In genomic region chr6:133399426-133399825, GRCh38 we compare ENCODE assay signal across 28 cellular contexts.
"Had no signal": no experiment of that assay in that cellular context is flagged by ENCODE, and none has a peak within 500 bp of the region (broad histone marks: within the 10 kb centered on the region; RNA-seq: fewer than 3 reads in every experiment).

No MANE protein-coding gene starts in this region.

- H3K36me3 Mint-ChIP-seq: activated CD4-positive, alpha-beta memory T cell treated with anti-CD3 and anti-CD28 coated beads for 36 hours; activated CD8-positive, alpha-beta memory T cell treated with anti-CD3 and anti-CD28 coated beads, Interleukin-2, amount 10 ng/mL, durations not matched to agents 7 days and 5 days; activated naive CD4-positive, alpha-beta T cell treated with anti-CD3 and anti-CD28 coated beads, Interleukin-2, amount 10 ng/mL, durations not matched to agents 7 days and 5 days; activated naive CD4-positive, alpha-beta T cell treated with anti-CD3 and anti-CD28 coated beads, Interleukin-2, amount 50 U/mL, for 72 hours; activated naive CD8-positive, alpha-beta T cell treated with anti-CD3 and anti-CD28 coated beads, Interleukin-2, amount 10 ng/mL, durations not matched to agents 7 days and 5 days had no signal

- H3K4me1 ChIP-seq: colonic mucosa had no signal

- H3K27me3 Mint-ChIP-seq: activated CD4-positive, alpha-beta memory T cell treated with anti-CD3 and anti-CD28 coated beads for 36 hours; activated CD8-positive, alpha-beta memory T cell treated with anti-CD3 and anti-CD28 coated beads, Interleukin-2, amount 10 ng/mL, durations not matched to agents 7 days and 5 days; activated naive CD4-positive, alpha-beta T cell treated with anti-CD3 and anti-CD28 coated beads, Interleukin-2, amount 10 ng/mL, durations not matched to agents 7 days and 5 days; activated naive CD8-positive, alpha-beta T cell treated with anti-CD3 and anti-CD28 coated beads, Interleukin-2, amount 10 ng/mL, durations not matched to agents 7 days and 5 days had no signal

- H3K4me3 ChIP-seq: colonic mucosa had no signal

- H3K27me3 ChIP-seq: colonic mucosa had no signal

- DNase-seq: activated B cell treated with CpG ODN at 0.5 μM for 24 hours; activated CD4-positive, alpha-beta memory T cell treated with anti-CD3 and anti-CD28 coated beads for 36 hours; activated CD4-positive, alpha-beta T cell treated with anti-CD3 and anti-CD28 coated beads for 48 hours; activated CD8-positive, alpha-beta memory T cell treated with anti-CD3 and anti-CD28 coated beads, Interleukin-2, amount 10 ng/mL, durations not matched to agents 7 days and 5 days; activated CD8-positive, alpha-beta memory T cell treated with anti-CD3 and anti-CD28 coated beads, Interleukin-2, amount 50 U/mL, for 4 hours; activated CD8-positive, alpha-beta T cell treated with anti-CD3 and anti-CD28 coated beads, Interleukin-2, amount 10 ng/mL, durations not matched to agents 7 days and 5 days; activated gamma-delta T cell; activated naive CD4-positive, alpha-beta T cell; activated naive CD4-positive, alpha-beta T cell treated with anti-CD3 and anti-CD28 coated beads, Interleukin-2, amount 10 ng/mL, durations not matched to agents 7 days and 5 days; activated naive CD8-positive, alpha-beta T cell treated with anti-CD3 and anti-CD28 coated beads, Interleukin-2, amount 10 ng/mL, durations not matched to agents 7 days and 5 days; activated T-cell treated with anti-CD3 and anti-CD28 coated beads, Interleukin-2, amount 50 U/mL, for 1 hour; activated T-cell treated with anti-CD3 and anti-CD28 coated beads, Interleukin-2, amount 50 U/mL, for 48 hours; amniotic stem cell; anterior cingulate cortex; caudate nucleus; colonic mucosa; effector CD8-positive, alpha-beta T cell; head of caudate nucleus; T-helper 1 cell; T-helper 17 cell; T1000; WERI-Rb-1 had no signal

- H3K36me3 ChIP-seq: colonic mucosa, WERI-Rb-1 had no signal

- H3K4me1 Mint-ChIP-seq: activated B cell treated with CpG ODN at 0.5 μM for 24 hours; activated CD8-positive, alpha-beta memory T cell treated with anti-CD3 and anti-CD28 coated beads, Interleukin-2, amount 10 ng/mL, durations not matched to agents 7 days and 5 days; activated naive CD4-positive, alpha-beta T cell treated with anti-CD3 and anti-CD28 coated beads, Interleukin-2, amount 10 ng/mL, durations not matched to agents 7 days and 5 days; activated naive CD8-positive, alpha-beta T cell treated with anti-CD3 and anti-CD28 coated beads, Interleukin-2, amount 10 ng/mL, durations not matched to agents 7 days and 5 days; T-helper 17 cell had no signal

- H3K9me3 Mint-ChIP-seq: activated CD4-positive, alpha-beta memory T cell treated with anti-CD3 and anti-CD28 coated beads for 36 hours; activated naive CD4-positive, alpha-beta T cell treated with anti-CD3 and anti-CD28 coated beads, Interleukin-2, amount 10 ng/mL, durations not matched to agents 7 days and 5 days; activated naive CD8-positive, alpha-beta T cell treated with anti-CD3 and anti-CD28 coated beads, Interleukin-2, amount 10 ng/mL, durations not matched to agents 7 days and 5 days; activated T-helper 1 cell treated with anti-CD3 and anti-CD28 coated beads, Interleukin-12 subunit alpha, Interleukin-12 subunit beta, Interleukin-2, Interleukin-4 antibody, amounts not matched to agents 30 ng/mL and 10 ng/mL and 1 ng/mL, durations not matched to agents 14 hours and 24 hours and 36 hours; activated T-helper 2 cell treated with anti-CD3 and anti-CD28 coated beads, Interferon-gamma antibody, Interleukin-2, Interleukin-4, amounts not matched to agents 10 μg/mL and 5 μg/mL and 100 μg/mL, durations not matched to agents 14 hours and 24 hours and 36 hours; T-helper 2 cell treated with Interferon-gamma antibody and Interleukin-4, amounts not matched to agents 5 μg/mL and 100 μg/mL, for 36 hours had no signal

- H3K9me3 ChIP-seq: colonic mucosa had no signal

- H3K27ac Mint-ChIP-seq: activated B cell treated with CpG ODN at 0.5 μM for 24 hours; activated CD4-positive, alpha-beta memory T cell treated with anti-CD3 and anti-CD28 coated beads for 36 hours; activated CD8-positive, alpha-beta memory T cell treated with anti-CD3 and anti-CD28 coated beads, Interleukin-2, amount 10 ng/mL, durations not matched to agents 7 days and 5 days; activated CD8-positive, alpha-beta T cell treated with anti-CD3 and anti-CD28 coated beads, Interleukin-2, amount 10 ng/mL, durations not matched to agents 7 days and 5 days; activated naive CD4-positive, alpha-beta T cell treated with anti-CD3 and anti-CD28 coated beads, Interleukin-2, amount 10 ng/mL, durations not matched to agents 7 days and 5 days; activated naive CD4-positive, alpha-beta T cell treated with anti-CD3 and anti-CD28 coated beads, Interleukin-2, amount 50 U/mL, for 72 hours; activated naive CD8-positive, alpha-beta T cell treated with anti-CD3 and anti-CD28 coated beads, Interleukin-2, amount 10 ng/mL, durations not matched to agents 7 days and 5 days; activated T-helper 1 cell treated with anti-CD3 and anti-CD28 coated beads, Interleukin-12 subunit alpha, Interleukin-12 subunit beta, Interleukin-2, Interleukin-4 antibody, amounts not matched to agents 30 ng/mL and 10 ng/mL and 1 ng/mL, durations not matched to agents 14 hours and 24 hours and 36 hours; activated T-helper 2 cell treated with anti-CD3 and anti-CD28 coated beads, Interferon-gamma antibody, Interleukin-2, Interleukin-4, amounts not matched to agents 10 μg/mL and 5 μg/mL and 100 μg/mL, durations not matched to agents 14 hours and 24 hours and 36 hours; T-helper 17 cell; T-helper 2 cell treated with Interferon-gamma antibody and Interleukin-4, amounts not matched to agents 5 μg/mL and 100 μg/mL, for 36 hours had no signal

- H3K27ac ChIP-seq: colonic mucosa, WERI-Rb-1 had no signal

- H3K4me3 Mint-ChIP-seq: activated B cell treated with CpG ODN at 0.5 μM for 24 hours; activated CD4-positive, alpha-beta memory T cell treated with anti-CD3 and anti-CD28 coated beads for 36 hours; activated CD8-positive, alpha-beta memory T cell treated with anti-CD3 and anti-CD28 coated beads, Interleukin-2, amount 10 ng/mL, durations not matched to agents 7 days and 5 days; activated CD8-positive, alpha-beta T cell treated with anti-CD3 and anti-CD28 coated beads, Interleukin-2, amount 10 ng/mL, durations not matched to agents 7 days and 5 days; activated naive CD4-positive, alpha-beta T cell treated with anti-CD3 and anti-CD28 coated beads, Interleukin-2, amount 10 ng/mL, durations not matched to agents 7 days and 5 days; activated naive CD8-positive, alpha-beta T cell treated with anti-CD3 and anti-CD28 coated beads, Interleukin-2, amount 10 ng/mL, durations not matched to agents 7 days and 5 days; activated T-helper 1 cell treated with anti-CD3 and anti-CD28 coated beads, Interleukin-12 subunit alpha, Interleukin-12 subunit beta, Interleukin-2, Interleukin-4 antibody, amounts not matched to agents 30 ng/mL and 10 ng/mL and 1 ng/mL, durations not matched to agents 14 hours and 24 hours and 36 hours; T-helper 17 cell; T-helper 2 cell treated with Interferon-gamma antibody and Interleukin-4, amounts not matched to agents 5 μg/mL and 100 μg/mL, for 36 hours had no signal

- FAIRE-seq: astrocyte, frontal cortex had no signal
